Comparison of ENCODE assay signal across 8 cellular contexts in the genomic region with DNA sequence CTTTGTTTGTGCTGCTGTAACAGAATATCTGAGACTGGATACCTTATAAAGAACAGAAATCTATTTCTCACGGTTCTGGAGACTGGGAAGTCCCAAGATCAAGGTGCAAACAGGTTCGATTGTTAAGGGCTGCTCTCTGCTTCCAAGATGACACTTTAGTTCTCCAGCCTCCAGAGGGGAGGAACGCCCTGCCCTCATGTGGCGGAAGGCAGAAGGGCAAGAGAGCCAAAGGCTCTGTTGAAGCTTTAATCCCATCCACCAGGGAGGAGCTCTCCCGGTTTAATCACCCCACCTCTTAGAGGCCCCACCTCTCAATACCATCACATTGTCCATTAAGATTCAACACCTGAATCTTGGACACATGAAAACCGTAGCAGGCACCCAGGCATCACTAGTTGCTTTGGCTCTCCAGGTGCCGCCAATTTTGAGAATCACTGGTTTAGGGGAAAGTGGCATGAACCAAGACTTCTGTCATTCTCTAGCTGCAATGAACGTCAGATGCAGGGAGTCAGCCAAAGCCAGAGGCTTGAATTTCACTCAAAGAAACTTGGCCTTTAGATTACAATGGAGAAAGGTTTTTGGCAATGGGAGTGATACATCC. TPM values are rescaled to one million over a fixed set of nuclear protein-coding genes. Genes with fewer than 3 reads are reported as not detected.
DNase-seq lines count a peak whose midpoint lies in the region; ATAC-seq, FAIRE-seq and TF ChIP-seq lines count a peak whose summit lies in the region.

No MANE protein-coding gene starts in this region.

- peak; percentile 51 for ATAC-seq in GM18517 (IDR thresholded peaks at IDR 0.05; ENCODE audit: unreplicated experiment)
- peak; percentile 53 for ATAC-seq in effector memory CD8-positive, alpha-beta T cell (replicated peaks)

- no peak for FAIRE-seq in urothelium cell line (lab: Jason Lieb, UNC)

- TF ChIP-seq CTCF in AG09319 (IDR thresholded peaks at IDR 0.05; ENCODE audit: low read depth, low read length) = peak; percentile 80

- no peaks in the 10 kb centered on the region for H3K27me3 Mint-ChIP-seq in effector memory CD8-positive, alpha-beta T cell

- no peak overlapping the region for H3K27ac Mint-ChIP-seq in effector memory CD8-positive, alpha-beta T cell

- no peaks in the 10 kb centered on the region for H3K9me3 Mint-ChIP-seq in effector memory CD8-positive, alpha-beta T cell

- DNase-seq in AG09319 (ENCODE audit: extremely low read depth, low read depth) (no peak), M059J (ENCODE audit: low read depth) (peak; percentile 75), myocyte (ENCODE audit: low read depth) (peak; percentile 59), urothelium cell line (ENCODE audit: low spot score) (peak; percentile 17), SKM-1 treated with dmso at 0.1 percent for 144 hours (lab: John Stamatoyannopoulos, UW; ENCODE audit: unreplicated experiment) (no peak)
- peak; percentile 28 to 32 for DNase-seq in activated CD4-positive, alpha-beta T cell treated with anti-CD3 and anti-CD28 coated beads for 24 hours (ENCODE audit: low read depth in 2 of 2)
- DNase-seq in effector memory CD8-positive, alpha-beta T cell = peak in 2 of 3 experiments; percentile 5 to 20

- H3K4me1 Mint-ChIP-seq in effector memory CD8-positive, alpha-beta T cell (ENCODE audit: low read depth in 2 of 2) = no peaks in the 10 kb centered on the region

- no peak overlapping the region for H3K4me3 Mint-ChIP-seq in effector memory CD8-positive, alpha-beta T cell

- no peaks in the 10 kb centered on the region for H3K36me3 Mint-ChIP-seq in effector memory CD8-positive, alpha-beta T cell (ENCODE audit: insufficient read depth)

RNA-seq across cellular contexts. Expression of gene FHL1, which starts 15.6 kb away (rescaled TPM):
- 828 and 1,058 TPM in 2 replicates for total RNA-seq in M059J (2014; rRNA removed; shearing (Covaris generic))
- total RNA-seq in myocyte = 501 and 805 TPM in 2 replicates
- 262 TPM for polyA plus RNA-seq in myocyte (2012)

Comparison
In these comparisons a context has a peak if more than half of its experiments do, and no peak if none do; other contexts are left out.
1. DNase-seq: peak in M059J (single experiment), activated CD4-positive, alpha-beta T cell treated with anti-CD3 and anti-CD28 coated beads for 24 hours (2 of 2), effector memory CD8-positive, alpha-beta T cell (2 of 3), myocyte (single experiment) and urothelium cell line (single experiment); none in AG09319 (single experiment) and SKM-1 treated with dmso at 0.1 percent for 144 hours (single experiment).